In the genomic region with DNA sequence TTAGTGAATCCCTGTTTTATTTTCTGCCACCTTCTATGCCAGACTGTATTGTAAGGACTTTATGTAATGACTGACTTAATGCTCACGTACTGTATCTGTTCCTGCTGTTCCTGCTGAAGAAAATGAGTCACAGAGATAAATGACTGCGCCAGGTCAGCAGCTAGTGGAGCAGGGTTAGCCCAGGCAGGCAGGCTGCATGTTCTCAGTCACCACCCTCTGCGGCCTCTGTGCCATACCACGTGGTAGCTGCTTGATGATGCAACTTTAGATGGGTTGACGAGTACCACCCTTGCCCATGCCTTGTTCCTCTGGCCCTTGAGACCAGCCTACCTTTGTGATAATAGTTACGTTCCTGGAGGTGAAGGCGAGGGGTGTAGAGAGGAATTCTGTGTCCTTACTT, we compare ENCODE assay signal across 13 cellular contexts.
A peak's percentile ranks its signal among the peaks of the same experiment; 100 is the strongest.
DNase-seq lines count a peak whose midpoint lies in the region; ATAC-seq, FAIRE-seq and TF ChIP-seq lines count a peak whose summit lies in the region.
"Had no signal": no experiment of that assay in that cellular context is flagged by ENCODE, and none has a peak within 500 bp of the region (broad histone marks: within the 10 kb centered on the region; RNA-seq: fewer than 3 reads in every experiment).

No MANE protein-coding gene starts in this region.

- no peak for ATAC-seq in HG02763 (IDR thresholded peaks at IDR 0.05; ENCODE audit: unreplicated experiment)
- ATAC-seq in HG03565 (IDR thresholded peaks at IDR 0.05; ENCODE audit: unreplicated experiment): no peak
- ATAC-seq: CD8-positive, alpha-beta T cell had no signal

- no peak for TF ChIP-seq POLR2A in lower leg skin (IDR thresholded peaks at IDR 0.05)

- peaks cover 2% of the 10 kb centered on the region for H3K36me3 ChIP-seq in bronchial epithelial cell (ENCODE audit: control insufficient read depth, insufficient read depth, low read length)

- WGBS in lower leg skin, 2 donors: 49 to 63% methylated on average over 7 of the region's 7 CpGs

- H3K4me3 ChIP-seq in AG10803 (ENCODE audit: low read length): no peak overlapping the region
- no peak overlapping the region for H3K4me3 ChIP-seq in bronchial epithelial cell (ENCODE audit: low read depth, low read length)
- H3K4me3 ChIP-seq in lower leg skin (ENCODE audit: low read depth, poor library complexity, severe bottlenecking): no peak overlapping the region

- FAIRE-seq in bronchial epithelial cell (lab: Jason Lieb, UNC): no peak

- DNase-seq in AG10803 (ENCODE audit: low read depth): peak; percentile 57
- peak; percentile 64 for DNase-seq in MV-4-11 (lab: John Stamatoyannopoulos, UW)
- DNase-seq in bronchial epithelial cell (ENCODE audit: low read depth): peak; percentile 94
- DNase-seq in lower leg skin (ENCODE audit: low spot score in 2 of 2): peak; percentile 43 to 82
- DNase-seq in putamen (ENCODE audit: low spot score): no peak
- no peak for DNase-seq in anterior cingulate cortex (lab: John Stamatoyannopoulos, UW)
- DNase-seq: activated gamma-delta T cell; CD8-positive, alpha-beta T cell; NCI-H1092; stimulated activated CD8-positive, alpha-beta memory T cell treated with anti-CD3 and anti-CD28 coated beads, Interleukin-4, amount 100 ng/mL, for 48 hours; T-helper 2 cell had no signal

- TF ChIP-seq CTCF in AG10803 (conservative IDR thresholded peaks at IDR 0.05; ENCODE audit: low read length): no peak
- TF ChIP-seq CTCF in bronchial epithelial cell (IDR thresholded peaks at IDR 0.05; ENCODE audit: insufficient read depth, low read length, severe bottlenecking): no peak
- TF ChIP-seq CTCF in lower leg skin (IDR thresholded peaks at IDR 0.05): no peak

- H3K27me3 ChIP-seq in bronchial epithelial cell (ENCODE audit: control insufficient read depth, insufficient read depth, low read length): no peaks in the 10 kb centered on the region

- intact Hi-C loops in lower leg skin (cut with DNase I; ENCODE audit: low total_unique reads): no loop called here

Comparison
In these comparisons a context has a peak if more than half of its experiments do, and no peak if none do; other contexts are left out.
1. DNase-seq: peak in AG10803 (single experiment), MV-4-11 (single experiment), bronchial epithelial cell (single experiment) and lower leg skin (2 of 2); none in putamen (single experiment) and anterior cingulate cortex (0 of 58).